Comparison of ENCODE assay signal across 14 cellular contexts in the genomic region with DNA sequence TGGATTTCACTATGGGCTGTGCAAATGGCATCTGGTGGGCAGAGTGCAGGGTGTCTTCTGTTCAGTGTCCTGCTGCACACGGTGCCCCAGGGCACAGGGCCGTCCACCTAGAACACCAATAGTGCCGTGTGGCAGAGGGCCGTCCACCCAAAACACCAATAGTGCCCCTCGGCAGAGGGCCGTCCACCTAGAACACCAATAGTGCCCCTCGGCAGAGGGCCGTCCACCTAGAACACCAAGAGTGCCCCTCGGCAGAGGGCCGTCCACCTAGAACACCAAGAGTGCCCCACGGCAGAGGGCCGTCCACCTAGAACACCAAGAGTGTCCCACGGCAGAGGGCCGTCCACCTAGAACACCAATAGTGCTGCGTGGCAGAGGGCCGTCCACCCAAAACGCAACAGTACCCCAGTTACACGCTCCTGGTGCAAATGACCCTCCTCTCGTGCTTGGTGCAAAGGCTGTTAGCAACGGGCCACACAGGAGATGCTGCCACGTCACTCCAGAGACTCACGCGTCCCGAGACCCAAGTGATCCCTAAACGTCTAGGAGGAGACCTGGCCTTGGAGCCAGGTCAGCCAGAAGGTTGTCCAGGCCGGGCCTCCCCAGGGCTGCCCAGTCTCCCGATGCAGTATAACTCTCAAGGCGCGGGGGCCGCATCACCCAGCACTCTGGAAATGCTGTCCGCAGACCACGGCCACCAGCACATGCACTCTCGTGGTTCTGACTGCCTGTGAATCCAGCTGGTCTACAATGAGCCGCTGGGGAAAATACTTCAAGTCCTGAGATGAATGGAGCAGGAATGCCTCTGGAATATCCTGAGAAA. TPM values are rescaled to one million over a fixed set of nuclear protein-coding genes. Genes with fewer than 3 reads are reported as not detected.
A peak's percentile ranks its signal among the peaks of the same experiment; 100 is the strongest.
DNase-seq lines count a peak whose midpoint lies in the region; ATAC-seq, FAIRE-seq and TF ChIP-seq lines count a peak whose summit lies in the region.
"Had no signal": no experiment of that assay in that cellular context is flagged by ENCODE, and none has a peak within 500 bp of the region (broad histone marks: within the 10 kb centered on the region; RNA-seq: fewer than 3 reads in every experiment).

No MANE protein-coding gene starts in this region.

- TF ChIP-seq POLR2A in right lobe of liver (IDR thresholded peaks at IDR 0.05) (no peak), HepG2 (IDR thresholded peaks at IDR 0.05; ENCODE audit: insufficient read depth in 1 of 2, low read depth in 2 of 2, low read length in 2 of 2) (no peak)

- H3K36me3 Mint-ChIP-seq in endodermal cell (ENCODE audit: low read depth) = peaks cover 9% of the 10 kb centered on the region
- H3K36me3 Mint-ChIP-seq in neural crest cell (ENCODE audit: low read depth) = peaks cover 15% of the 10 kb centered on the region

- H3K9ac ChIP-seq in HepG2 (ENCODE audit: insufficient read depth, low read depth, low read length) = no peak overlapping the region
- no peak overlapping the region for H3K9ac ChIP-seq in endodermal cell (ENCODE audit: extremely low read depth, low read length, poor library complexity, severe bottlenecking)

- POLR2A ChIA-PET in HepG2 (lab: Yijun Ruan, JAX) = no interaction called here

- TF ChIP-seq RAD21 in HepG2 (CRISPR knock-in tag; IDR thresholded peaks at IDR 0.05) = no peak

- H4K20me1 ChIP-seq in HepG2 (ENCODE audit: insufficient read depth, low read length) = no peaks in the 10 kb centered on the region

- TF ChIP-seq CTCF in right lobe of liver (IDR thresholded peaks at IDR 0.05) (no peak), HepG2 (CRISPR knock-in tag; IDR thresholded peaks at IDR 0.05) (no peak), endodermal cell (conservative IDR thresholded peaks at IDR 0.05) (no peak), neural crest cell (conservative IDR thresholded peaks at IDR 0.05) (no peak)

- CTCF ChIA-PET in HepG2 (lab: Yijun Ruan, JAX; ENCODE audit: low intra/inter-chr PET ratio, low total read pairs) = no interaction called here

- H3K4me3 ChIP-seq in right lobe of liver (no peak overlapping the region), HepG2 (replicated peaks in 1 of 3; ENCODE audit: insufficient read depth in 1 of 3, low read depth in 2 of 3, low read length in 3 of 3) (no peak overlapping the region), endodermal cell (ENCODE audit: low read length) (no peak overlapping the region)
- H3K4me3 ChIP-seq: tibial nerve had no signal

- intact Hi-C loops in right lobe of liver (cut with DNase I) = no loop called here
- intact Hi-C loops in HepG2 (cut with micrococcal nuclease; ENCODE audit: unreplicated experiment) = no loop called here

- H3K27ac ChIP-seq in right lobe of liver (no peak overlapping the region), HepG2 (ENCODE audit: extremely low read length, insufficient read depth, low read length) (no peak overlapping the region), endodermal cell (ENCODE audit: low read depth, low read length) (no peak overlapping the region)

- H3K27ac Mint-ChIP-seq in endodermal cell = no peak overlapping the region
- H3K27ac Mint-ChIP-seq in neural crest cell (ENCODE audit: unreplicated experiment) = peak overlapping the region; percentile 47
- H3K27ac Mint-ChIP-seq: dendritic cell treated with granulocyte-macrophage colony-stimulating factor and Interleukin-4, amounts not matched to agents 40 ng/mL and 50 ng/mL, for 4 days had no signal

- no TSS peak for BruUV-seq in HepG2 (replicated peaks; lab: Mats Ljungman, UMichigan)

- TF ChIP-seq EP300 in HepG2 (IDR thresholded peaks at IDR 0.05; ENCODE audit: low read depth in 2 of 2, low read length in 2 of 2) (no peak), HepG2 (CRISPR knock-in tag; IDR thresholded peaks at IDR 0.05; ENCODE audit: borderline replicate concordance) (no peak)

- DNase-seq in right lobe of liver (peak in 2 of 3 donors; percentile 41 to 52), HepG2 (ENCODE audit: low spot score) (no peak), endodermal cell (peak; percentile 37), neural crest cell (ENCODE audit: low read depth, low spot score) (no peak), NCI-H69 (lab: John Stamatoyannopoulos, UW) (no peak), NCI-H526 treated with DMSO at 0.1 percent for 48 hours (lab: John Stamatoyannopoulos, UW) (no peak), NCI-H2029 (lab: John Stamatoyannopoulos, UW) (no peak)
- DNase-seq: amygdala, BE2C, DMS79 treated with DMSO at 0.1 percent for 48 hours, NCI-H2227 treated with DMSO at 0.1 percent for 48 hours had no signal

- H3K4me1 Mint-ChIP-seq in endodermal cell = peaks cover 4% of the 10 kb centered on the region
- H3K4me1 Mint-ChIP-seq in neural crest cell = peaks cover 48% of the 10 kb centered on the region

- H3K9me3 Mint-ChIP-seq in endodermal cell = peaks cover 6% of the 10 kb centered on the region
- no peaks in the 10 kb centered on the region for H3K9me3 Mint-ChIP-seq in neural crest cell
- H3K9me3 Mint-ChIP-seq: dendritic cell treated with granulocyte-macrophage colony-stimulating factor and Interleukin-4, amounts not matched to agents 40 ng/mL and 50 ng/mL, for 4 days had no signal

- H3K79me2 ChIP-seq in HepG2 (ENCODE audit: insufficient read depth, low read length) = no peaks in the 10 kb centered on the region

- no peaks in the 10 kb centered on the region for H3K27me3 Mint-ChIP-seq in endodermal cell (ENCODE audit: insufficient read depth)
- no peaks in the 10 kb centered on the region for H3K27me3 Mint-ChIP-seq in neural crest cell (ENCODE audit: low read depth)
- H3K27me3 Mint-ChIP-seq: dendritic cell treated with granulocyte-macrophage colony-stimulating factor and Interleukin-4, amounts not matched to agents 40 ng/mL and 50 ng/mL, for 4 days had no signal

- FAIRE-seq in HepG2 (lab: Jason Lieb, UNC) = no peak

- H3K4me3 Mint-ChIP-seq in endodermal cell (no peak overlapping the region), neural crest cell (no peak overlapping the region)
- H3K4me3 Mint-ChIP-seq: dendritic cell treated with granulocyte-macrophage colony-stimulating factor and Interleukin-4, amounts not matched to agents 40 ng/mL and 50 ng/mL, for 4 days had no signal

- H3K27me3 ChIP-seq in right lobe of liver (no peaks in the 10 kb centered on the region), HepG2 (ENCODE audit: control insufficient read depth in 1 of 2, insufficient read depth in 2 of 2, low read length in 2 of 2) (peaks cover 6 to 54% of the 10 kb centered on the region in 2 experiments; a peak in 4 of 5 replicates), endodermal cell (ENCODE audit: control insufficient read depth, insufficient read depth, low read length, poor library complexity, severe bottlenecking) (no peaks in the 10 kb centered on the region)
- H3K27me3 ChIP-seq: BE2C, tibial nerve had no signal

- no peak overlapping the region for H3K4me2 ChIP-seq in HepG2 (ENCODE audit: low read depth, low read length)

- no peak overlapping the region for H2AFZ ChIP-seq in HepG2 (ENCODE audit: low read length)

- no peak for ATAC-seq in right lobe of liver
- ATAC-seq in HepG2 = no peak
- ATAC-seq in HG02852 (IDR thresholded peaks at IDR 0.05; ENCODE audit: unreplicated experiment) = no peak

- 59% methylated on average over 4 of the region's 34 CpGs for WGBS in right lobe of liver (ENCODE audit: insufficient coverage, low coverage, low lambda C conversion rate, missing lambda C conversion rate)
- WGBS in HepG2 (ENCODE audit: low lambda C conversion rate) = 0% methylated on average over 3 of the region's 34 CpGs
- WGBS in endodermal cell (ENCODE audit: insufficient coverage in 1 of 2, insufficient read length in 1 of 2), 2 experiments = 94 to 95% methylated on average over 33 to 34 of the region's 34 CpGs

- H3K36me3 ChIP-seq in right lobe of liver (no peaks in the 10 kb centered on the region), HepG2 (replicated peaks in 1 of 2; ENCODE audit: control insufficient read depth in 1 of 2, insufficient read depth in 2 of 2, low read length in 2 of 2) (no peaks in the 10 kb centered on the region), endodermal cell (ENCODE audit: control insufficient read depth, insufficient read depth, low read length) (no peaks in the 10 kb centered on the region)
- H3K36me3 ChIP-seq: BE2C had no signal

- no peaks in the 10 kb centered on the region for H3K9me3 ChIP-seq in right lobe of liver
- no peaks in the 10 kb centered on the region for H3K9me3 ChIP-seq in HepG2 (ENCODE audit: low read length)
- H3K9me3 ChIP-seq in endodermal cell (ENCODE audit: control insufficient read depth, low read length) = no peaks in the 10 kb centered on the region
- H3K9me3 ChIP-seq: BE2C, tibial nerve had no signal

- H3K4me1 ChIP-seq in right lobe of liver (no peaks in the 10 kb centered on the region), HepG2 (ENCODE audit: insufficient read depth, low read length) (no peaks in the 10 kb centered on the region), endodermal cell (ENCODE audit: control insufficient read depth, insufficient read depth, low read length) (no peaks in the 10 kb centered on the region)

- in situ Hi-C loops in HepG2 (cut with HindIII; ENCODE audit: extremely low pct_ligation_motif_present, low pct_unique_long_range_greater_than_20kb) = no loop called here

RNA-seq across cellular contexts. Expression of gene RASA3, which starts 51.5 kb away (rescaled TPM):
- total RNA-seq in right lobe of liver (1 to 10 TPM; 3.5 to 7.9 (median 4.6) TPM), HepG2 (2016; rRNA removed; fragmentation: Illumina TruSeq; extraction: Trizol) (not detected in 2 replicates), endodermal cell (10 to 100 TPM in 1 of 2 donors, 1 to 10 TPM in 1; 6.3 to 12.0 TPM), neural crest cell (29.5 and 31.5 TPM in 2 replicates)
- total RNA-seq in HepG2 (2016; cell fraction: cytosol; rRNA removed; fragmentation: Illumina TruSeq; extraction: Trizol; ENCODE audit: low read depth) = not detected in 2 replicates
- 0.06 and 0.09 TPM in 2 replicates for total RNA-seq in HepG2 (2016; cell fraction: insoluble cytoplasmic fraction; rRNA removed; fragmentation: Illumina TruSeq; extraction: Trizol)
- not detected in 2 replicates for total RNA-seq in HepG2 (2016; cell fraction: membrane; rRNA removed; fragmentation: Illumina TruSeq; extraction: Trizol)
- total RNA-seq in HepG2 (2016; cell fraction: nucleus; rRNA removed; fragmentation: Illumina TruSeq; extraction: Trizol) = 0.09 TPM in 1 of 2 replicates, not detected in the other
- polyA plus RNA-seq in HepG2 (2011; rRNA removed) = 0.05 and 0.07 TPM in 2 replicates
- 0.09 TPM in 2 replicates for polyA plus RNA-seq in HepG2 (2011; cell fraction: cytosol; rRNA removed)
- 0.14 and 0.21 TPM in 2 replicates for polyA plus RNA-seq in HepG2 (2011; cell fraction: nucleus; rRNA removed)
- 0.04 TPM in 1 of 2 replicates, not detected in the other for polyA plus RNA-seq in HepG2 (2012)
- polyA plus RNA-seq in HepG2 (2016; cell fraction: cytosol; fragmentation: Illumina TruSeq; extraction: Trizol; ENCODE audit: low read depth) = not detected in 2 replicates
- polyA plus RNA-seq in HepG2 (2016; cell fraction: insoluble cytoplasmic fraction; fragmentation: Illumina TruSeq; extraction: Trizol; ENCODE audit: low read depth) = not detected in 2 replicates
- polyA plus RNA-seq in HepG2 (2016; cell fraction: membrane; fragmentation: Illumina TruSeq; extraction: Trizol; ENCODE audit: low read depth) = not detected in 2 replicates
- polyA plus RNA-seq in HepG2 (2016; cell fraction: nucleus; fragmentation: Illumina TruSeq; extraction: Trizol; ENCODE audit: insufficient read depth, low read depth) = 0.11 TPM in 1 of 2 replicates, not detected in the other
- 0.20 and 10.0 TPM in 2 replicates for polyA minus RNA-seq in HepG2 (2011; rRNA and poly(A)+ RNA removed; ENCODE audit: low replicate concordance)
- 0.20 and 0.26 TPM in 2 replicates for polyA minus RNA-seq in HepG2 (2011; cell fraction: cytosol; rRNA and poly(A)+ RNA removed)
- polyA minus RNA-seq in HepG2 (2011; cell fraction: nucleus; rRNA and poly(A)+ RNA removed) = 0.12 and 0.26 TPM in 2 replicates
- polyA plus RNA-seq in endodermal cell (2013, experiment 1 of 2) = 27.0 TPM
- polyA plus RNA-seq in endodermal cell (2013, experiment 2 of 2) = 25.2 TPM

Comparison
In these comparisons a context has a peak if more than half of its experiments do, and no peak if none do; other contexts are left out.
1. DNase-seq: peak in right lobe of liver (2 of 3) and endodermal cell (single experiment); none in HepG2 (single experiment), neural crest cell (single experiment), NCI-H69 (single experiment), NCI-H526 treated with DMSO at 0.1 percent for 48 hours (single experiment) and NCI-H2029 (single experiment).